In genomic region chr5:132961123-132961815, GRCh38 we compare ENCODE assay signal across 8 cellular contexts. TPM values are rescaled to one million over a fixed set of nuclear protein-coding genes. Genes with fewer than 3 reads are reported as not detected.
DNase-seq lines count a peak whose midpoint lies in the region; ATAC-seq, FAIRE-seq and TF ChIP-seq lines count a peak whose summit lies in the region.
"Not testable (repeated sequence)": the region's sequence is repeated elsewhere in the genome, so short reads cannot be mapped to it uniquely, and the experiment has no call there.

No MANE protein-coding gene starts in this region.

- H2BK5ac ChIP-seq in IMR-90 (ENCODE audit: low read depth, low read length, poor library complexity, severe bottlenecking): peak overlapping the region; percentile 99

- H3K9me1 ChIP-seq in IMR-90 (ENCODE audit: insufficient read depth, low read length): not testable (repeated sequence)

- not testable (repeated sequence) for H2AFZ ChIP-seq in IMR-90 (replicated peaks; ENCODE audit: low read length, poor library complexity); astrocyte (ENCODE audit: low read depth, low read length)

- not testable (repeated sequence) for H3K23ac ChIP-seq in IMR-90 (ENCODE audit: low read depth, low read length)

- H3K27me3 ChIP-seq in CD4-positive, alpha-beta T cell (ENCODE audit: control insufficient read depth, insufficient read depth, low read length); IMR-90 (ENCODE audit: control insufficient read depth, insufficient read depth, low read length); astrocyte (ENCODE audit: insufficient read depth, low read length); esophagus muscularis mucosa; ovary; tibial artery: not testable (repeated sequence)

- peak overlapping the region; percentile 84 for H3K4me3 ChIP-seq in IMR-90 (ENCODE audit: insufficient read depth, low read depth, low read length)
- H3K4me3 ChIP-seq in astrocyte (ENCODE audit: insufficient read depth, low read depth, low read length): peak overlapping the region; percentile 87
- peak overlapping the region; percentile 73 to 99 (median 86) for H3K4me3 ChIP-seq in esophagus muscularis mucosa
- H3K4me3 ChIP-seq in ovary: peak overlapping the region; percentile 72
- H3K4me3 ChIP-seq in tibial artery: peak overlapping the region; percentile 70 to 91

- H3K9ac ChIP-seq in IMR-90 (ENCODE audit: low read depth, low read length) (peak overlapping the region; percentile 100; the same call in 1 of the 2 replicates), astrocyte (ENCODE audit: low read length) (peak overlapping the region; percentile 98)

- H3K36me3 ChIP-seq in IMR-90 (ENCODE audit: control insufficient read depth, insufficient read depth, low read length); astrocyte (ENCODE audit: insufficient read depth, low read length); esophagus muscularis mucosa; ovary; tibial artery: not testable (repeated sequence)

- peak overlapping the region; percentile 92 for H3K4me2 ChIP-seq in IMR-90 (ENCODE audit: low read depth, low read length)
- H3K4me2 ChIP-seq in astrocyte (ENCODE audit: low read length): peak overlapping the region; percentile 88

- H2AK5ac ChIP-seq in IMR-90 (ENCODE audit: low read depth, low read length): not testable (repeated sequence)

- ATAC-seq in CD4-positive, alpha-beta T cell (ENCODE audit: poor library complexity); IMR-90 (ENCODE audit: low read depth): not testable (repeated sequence)

- H3K4ac ChIP-seq in IMR-90 (ENCODE audit: low read depth, low read length): not testable (repeated sequence)

- intact Hi-C loops in CD4-positive, alpha-beta T cell (cut with DNase I, micrococcal nuclease): loop anchor here in 1 of 2 experiments (5.0 kb wide), 2 partner anchors 224 to 1796 kb away; partner anchors contain the start of genes DDX46 and KIF3A
- intact Hi-C loops in IMR-90 (cut with micrococcal nuclease): not testable (repeated sequence)
- intact Hi-C loops in esophagus muscularis mucosa (cut with DNase I) (loop anchor here (5.0 to 10.0 kb wide), 2 partner anchors 64 to 91 kb away; partner anchors contain the start of genes HSPA4 and ZCCHC10), ovary (cut with DNase I) (loop anchor here in 1 of 4 donors (5.0 kb wide), 1 partner anchor 91 kb away; the partner anchor contains the start of gene HSPA4), tibial artery (cut with DNase I; ENCODE audit: low total_unique reads) (loop anchor here (10.0 kb wide), 1 partner anchor 64 kb away; the partner anchor contains the start of gene ZCCHC10)

- TF ChIP-seq RAD21 in IMR-90 (IDR thresholded peaks at IDR 0.05; ENCODE audit: low read length): not testable (repeated sequence)

- CTCF ChIA-PET in CD4-positive, alpha-beta T cell (lab: Charles Lee); IMR-90 (lab: Yijun Ruan, JAX): not testable (repeated sequence)

- not testable (repeated sequence) for H3K9me3 Mint-ChIP-seq in CD4-positive, alpha-beta T cell; T-helper 2 cell treated with Interferon-gamma antibody and Interleukin-4, amounts not matched to agents 5 μg/mL and 100 μg/mL, for 36 hours; astrocyte (ENCODE audit: unreplicated experiment)

- not testable (repeated sequence) for FAIRE-seq in astrocyte (lab: Jason Lieb, UNC)

- H2BK15ac ChIP-seq in IMR-90 (ENCODE audit: low read depth, low read length): not testable (repeated sequence)

- not testable (repeated sequence) for H3K9me3 ChIP-seq in CD4-positive, alpha-beta T cell (ENCODE audit: control insufficient read depth, low read length); IMR-90 (ENCODE audit: control insufficient read depth, insufficient read depth, low read length); astrocyte (ENCODE audit: insufficient read depth, low read depth, low read length); esophagus muscularis mucosa; ovary; tibial artery

- H2AK9ac ChIP-seq in IMR-90 (replicated peaks; ENCODE audit: low read depth, low read length, poor library complexity): not testable (repeated sequence)

- H4K8ac ChIP-seq in IMR-90 (ENCODE audit: low read depth in 2 of 2, low read length in 2 of 2): not testable (repeated sequence)

- H3K27ac Mint-ChIP-seq in CD4-positive, alpha-beta T cell: peak overlapping the region; percentile 97
- peak overlapping the region; percentile 45 for H3K27ac Mint-ChIP-seq in T-helper 2 cell treated with Interferon-gamma antibody and Interleukin-4, amounts not matched to agents 5 μg/mL and 100 μg/mL, for 36 hours
- H3K27ac Mint-ChIP-seq in astrocyte (ENCODE audit: unreplicated experiment): peak overlapping the region; percentile 100

- peaks cover 36% of the 10 kb centered on the region for H3K36me3 Mint-ChIP-seq in CD4-positive, alpha-beta T cell (ENCODE audit: low read depth)
- H3K36me3 Mint-ChIP-seq in T-helper 2 cell treated with Interferon-gamma antibody and Interleukin-4, amounts not matched to agents 5 μg/mL and 100 μg/mL, for 36 hours (ENCODE audit: low read depth): peaks cover 14% of the 10 kb centered on the region
- H3K36me3 Mint-ChIP-seq in astrocyte (ENCODE audit: low read depth, unreplicated experiment): not testable (repeated sequence)

- peaks cover 48% of the 10 kb centered on the region for H3K4me1 Mint-ChIP-seq in CD4-positive, alpha-beta T cell (ENCODE audit: low read depth)
- H3K4me1 Mint-ChIP-seq in T-helper 2 cell treated with Interferon-gamma antibody and Interleukin-4, amounts not matched to agents 5 μg/mL and 100 μg/mL, for 36 hours (ENCODE audit: low read depth): peaks cover 19% of the 10 kb centered on the region
- H3K4me1 Mint-ChIP-seq in astrocyte (ENCODE audit: low read depth, unreplicated experiment): not testable (repeated sequence)

- H3K18ac ChIP-seq in IMR-90 (ENCODE audit: low read depth, low read length): not testable (repeated sequence)

- H3K27ac ChIP-seq in CD4-positive, alpha-beta T cell (ENCODE audit: low read depth, low read length); IMR-90 (ENCODE audit: insufficient read depth, low read length); ovary: not testable (repeated sequence)
- H3K27ac ChIP-seq in astrocyte (ENCODE audit: low read depth, low read length) (peak overlapping the region; percentile 96), esophagus muscularis mucosa (replicated peaks in 1 of 4) (peak overlapping the region; percentile 97 to 100 (median 100)), tibial artery (peak overlapping the region in 1 of 2 donors; percentile 99)

- not testable (repeated sequence) for H4K91ac ChIP-seq in IMR-90 (ENCODE audit: insufficient read depth, low read depth, low read length)

- H3K4me3 Mint-ChIP-seq in CD4-positive, alpha-beta T cell: peak overlapping the region; percentile 99
- peak overlapping the region; percentile 96 for H3K4me3 Mint-ChIP-seq in T-helper 2 cell treated with Interferon-gamma antibody and Interleukin-4, amounts not matched to agents 5 μg/mL and 100 μg/mL, for 36 hours
- H3K4me3 Mint-ChIP-seq in astrocyte (ENCODE audit: unreplicated experiment): peak overlapping the region; percentile 99

- H3K27me3 Mint-ChIP-seq in CD4-positive, alpha-beta T cell; T-helper 2 cell treated with Interferon-gamma antibody and Interleukin-4, amounts not matched to agents 5 μg/mL and 100 μg/mL, for 36 hours (ENCODE audit: low read depth); astrocyte (ENCODE audit: low read depth, unreplicated experiment): not testable (repeated sequence)

- H4K5ac ChIP-seq in IMR-90 (ENCODE audit: low read depth, low read length): not testable (repeated sequence)

- H3K56ac ChIP-seq in IMR-90 (ENCODE audit: extremely low read depth, insufficient read depth, low read length): not testable (repeated sequence)

- H4K20me1 ChIP-seq in IMR-90 (ENCODE audit: insufficient read depth, low read length) (peaks cover 63% of the 10 kb centered on the region), astrocyte (ENCODE audit: insufficient read depth, low read length) (peaks cover 60% of the 10 kb centered on the region)

- not testable (repeated sequence) for BruUV-seq in IMR-90 (replicated peaks; lab: Mats Ljungman, UMichigan)

- not testable (repeated sequence) for TF ChIP-seq POLR2A in IMR-90 (IDR thresholded peaks at IDR 0.05; ENCODE audit: low read depth, low read length); esophagus muscularis mucosa (IDR thresholded peaks at IDR 0.05; ENCODE audit: low read depth); ovary (IDR thresholded peaks at IDR 0.05)

- H2BK20ac ChIP-seq in IMR-90 (ENCODE audit: low read depth, low read length): not testable (repeated sequence)

- H3K79me2 ChIP-seq in astrocyte (ENCODE audit: insufficient read depth, low read length): peaks cover 77% of the 10 kb centered on the region

- H3K14ac ChIP-seq in IMR-90 (replicated peaks; ENCODE audit: low read depth, low read length): peak overlapping the region; percentile 22; the same call in 1 of the 2 replicates

- not testable (repeated sequence) for H3K4me1 ChIP-seq in IMR-90 (ENCODE audit: control insufficient read depth, insufficient read depth, low read length); astrocyte (ENCODE audit: insufficient read depth, low read length); ovary (ENCODE audit: insufficient read depth)
- H3K4me1 ChIP-seq in esophagus muscularis mucosa (peaks cover 10 to 57% (median 55%) of the 10 kb centered on the region in 4 donors), tibial artery (peaks cover 0 to 62% (median 29%) of the 10 kb centered on the region in 4 donors)

- H3K79me1 ChIP-seq in IMR-90 (ENCODE audit: low read depth in 1 of 2, low read length in 2 of 2): peaks cover 0 to 16% of the 10 kb centered on the region in 2 experiments; a peak in 2 of 4 replicates

- 100% methylated on average over 5 of the region's 11 CpGs; no CpG with 5 or more reads in 1 of the 2 experiments for WGBS in IMR-90 (ENCODE audit: extremely low coverage in 2 of 2, insufficient read length in 1 of 2), 2 experiments
- WGBS in esophagus muscularis mucosa: 86% methylated on average over 11 of the region's 11 CpGs
- WGBS in ovary, 3 donors: 73 to 83% (median 76%) methylated on average over 11 of the region's 11 CpGs

- in situ Hi-C loops in IMR-90 (cut with MboI; ENCODE audit: low sequenced_read_pairs): not testable (repeated sequence)

- dilution Hi-C loops in IMR-90 (cut with HindIII; ENCODE audit: low sequenced_read_pairs, unreplicated experiment): not testable (repeated sequence)

- POLR2A ChIA-PET in CD4-positive, alpha-beta T cell (lab: Charles Lee): interaction anchor here (0.6 to 4.2 kb wide), 9 partner anchors 7 to 592 kb away, joined by 3 to 97 read pairs (median 5); partner anchors contain the start of genes CCNI2, HSPA4, IRF1 and SLC22A5
- POLR2A ChIA-PET in IMR-90 (lab: Charles Lee; ENCODE audit: unreplicated experiment): not testable (repeated sequence)

- not testable (repeated sequence) for DNase-seq in CD4-positive, alpha-beta T cell; IMR-90; T-helper 2 cell treated with Interferon-gamma antibody and Interleukin-4, amounts not matched to agents 5 μg/mL and 100 μg/mL, for 36 hours (ENCODE audit: low spot score); esophagus muscularis mucosa (ENCODE audit: extremely low spot score); ovary; tibial artery
- DNase-seq in astrocyte (ENCODE audit: low read depth) (peak; percentile 36), left kidney (ENCODE audit: low read depth, low spot score) (peak; percentile 15)

- H2BK120ac ChIP-seq in IMR-90 (ENCODE audit: low read depth, low read length): not testable (repeated sequence)

- TF ChIP-seq EP300 in esophagus muscularis mucosa (IDR thresholded peaks at IDR 0.05); ovary (IDR thresholded peaks at IDR 0.05): not testable (repeated sequence)

- not testable (repeated sequence) for TF ChIP-seq CTCF in CD4-positive, alpha-beta T cell (IDR thresholded peaks at IDR 0.05); IMR-90 (conservative IDR thresholded peaks at IDR 0.05; ENCODE audit: low read depth, low read length); astrocyte (IDR thresholded peaks at IDR 0.05; ENCODE audit: insufficient read depth, low read depth, low read length); esophagus muscularis mucosa (IDR thresholded peaks at IDR 0.05); ovary (IDR thresholded peaks at IDR 0.05); tibial artery (IDR thresholded peaks at IDR 0.05)

RNA-seq across cellular contexts. Expression of gene AFF4, which starts 2.2 kb away (rescaled TPM):
- 100 to 1,000 TPM in 1 of 2 experiments, 10 to 100 TPM in 1; 97.9 to 103 TPM for total RNA-seq in CD4-positive, alpha-beta T cell
- 57.2 and 67.2 TPM in 2 replicates for total RNA-seq in IMR-90 (2012; rRNA removed)
- 26.0 and 27.3 TPM in 2 replicates for polyA plus RNA-seq in IMR-90 (2012; rRNA removed)
- polyA plus RNA-seq in IMR-90 (2012; cell fraction: cytosol; rRNA removed): 6.3 and 6.9 TPM in 2 replicates
- polyA plus RNA-seq in IMR-90 (2012; cell fraction: nucleus; rRNA removed; ENCODE audit: low replicate concordance): 9.9 and 46.4 TPM in 2 replicates
- total RNA-seq in astrocyte: 154 and 163 TPM in 2 replicates
- 10 to 100 TPM; 56.1 to 74.1 (median 63.0) TPM for total RNA-seq in esophagus muscularis mucosa
- 100 to 1,000 TPM in 1 of 7 donors, 10 to 100 TPM in 6; 56.6 to 114 (median 83.3) TPM for total RNA-seq in ovary
- polyA plus RNA-seq in ovary: 10 to 100 TPM; 19.5 to 56.9 TPM

Comparison
In these comparisons a context has a peak if more than half of its experiments do, and no peak if none do; other contexts are left out.
1. H3K27ac Mint-ChIP-seq: peak in every context shown above with its lines; median percentile 100 in astrocyte; 97 in CD4-positive, alpha-beta T cell; 45 in T-helper 2 cell treated with Interferon-gamma antibody and Interleukin-4, amounts not matched to agents 5 μg/mL and 100 μg/mL, for 36 hours.